In genomic region chr7:140397784-140398750, GRCh38 we compare ENCODE assay signal across 1 cellular context.
TF ChIP-seq lines count a peak whose summit lies in the region.

Gene SLC37A3, minus strand, starts transcription at chr7:140398530. Its CDS starts 16,004 bp downstream, at chr7:140382526.

TF ChIP-seq in GM23338, 12 proteins besides CTCF, POLR2A, EP300 and RAD21 (continued from another document):
- no peak for TF ChIP-seq REST (IDR thresholded peaks at IDR 0.05; ENCODE audit: unreplicated experiment)
- peak; percentile 96 for TF ChIP-seq POLR2AphosphoS5 (IDR thresholded peaks at IDR 0.05; ENCODE audit: low read depth)
